In the genomic region with DNA sequence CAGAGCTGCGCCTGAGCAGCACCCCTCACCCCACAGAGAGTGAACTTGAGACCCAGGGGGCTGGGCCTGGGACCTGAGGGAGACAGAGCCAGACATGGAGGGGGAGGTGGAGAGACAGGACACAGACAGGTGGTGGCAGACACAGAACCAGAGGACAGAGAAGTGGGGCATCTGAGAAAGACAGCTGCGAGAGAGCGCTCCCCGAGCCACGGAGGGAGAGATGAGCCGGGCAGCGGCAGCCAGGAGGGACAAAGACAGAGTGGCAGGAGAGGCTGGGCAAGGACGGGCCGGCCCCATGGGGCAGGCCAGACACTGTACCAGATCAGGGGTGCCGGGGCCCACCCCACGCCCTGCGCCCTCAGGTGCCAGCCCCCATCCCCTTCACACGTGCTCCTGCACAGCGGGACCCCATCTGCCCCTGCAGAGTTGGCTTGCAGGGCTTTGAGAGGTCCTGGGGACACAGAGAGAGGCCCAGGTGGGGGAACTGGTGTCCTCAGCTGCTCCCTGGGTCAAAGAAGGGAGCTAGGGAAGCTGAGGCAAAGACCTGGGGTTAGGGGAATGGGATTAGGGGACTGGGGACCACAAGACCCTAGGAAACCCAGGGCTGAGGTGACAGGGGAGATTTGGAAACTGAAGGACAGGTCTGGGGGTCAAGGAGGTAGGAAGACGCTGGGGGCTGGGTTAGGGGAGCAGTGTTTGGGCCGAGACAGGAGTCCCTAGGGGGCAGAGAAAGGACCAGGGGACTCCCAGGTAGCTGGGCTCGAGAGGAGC, we compare ENCODE assay signal across 7 cellular contexts. TPM values are rescaled to one million over a fixed set of nuclear protein-coding genes. Genes with fewer than 3 reads are reported as not detected.
DNase-seq lines count a peak whose midpoint lies in the region; ATAC-seq and TF ChIP-seq lines count a peak whose summit lies in the region.
"Had no signal": no experiment of that assay in that cellular context is flagged by ENCODE, and none has a peak within 500 bp of the region (broad histone marks: within the 10 kb centered on the region; RNA-seq: fewer than 3 reads in every experiment).

No MANE protein-coding gene starts in this region.

- peak in 4 of 8 donors; percentile 10 to 34 (median 22) for ATAC-seq in heart right ventricle

- H3K36me3 ChIP-seq in heart right ventricle (peaks cover 0 to 13% (median 0%) of the 10 kb centered on the region in 9 donors), stomach smooth muscle (ENCODE audit: control insufficient read depth in 2 of 2, insufficient read depth in 2 of 2, low read length in 2 of 2) (peaks cover 0 to 6% of the 10 kb centered on the region in 2 donors)
- H3K36me3 ChIP-seq: right lobe of liver had no signal

- intact Hi-C loops in heart right ventricle (cut with DNase I): loop anchor here in 8 of 10 donors (5.0 to 10.0 kb wide), 7 partner anchors 43 to 355 kb away; partner anchors contain the start of genes S100PBP (in 3 of the 8), YARS1 (in 3 of the 8) and AZIN2 (in 1 of the 8)

- DNase-seq in T-helper 1 cell (no peak), heart right ventricle (no peak), NCI-H2196 treated with DMSO at 0.1 percent for 48 hours (lab: John Stamatoyannopoulos, UW; ENCODE audit: unreplicated experiment) (no peak), NCI-H1694 (lab: John Stamatoyannopoulos, UW) (no peak)

- H3K9me3 Mint-ChIP-seq in T-helper 1 cell treated with Interleukin-12 subunit alpha and Interleukin-12 subunit beta and Interleukin-4 antibody, amounts not matched to agents 30 μg/mL and 1 μg/mL, for 36 hours: no peaks in the 10 kb centered on the region

- 53% methylated on average over 16 to 17 of the region's 17 CpGs for WGBS in heart right ventricle, 2 donors

- H3K4me3 Mint-ChIP-seq in T-helper 1 cell treated with Interleukin-12 subunit alpha and Interleukin-12 subunit beta and Interleukin-4 antibody, amounts not matched to agents 30 μg/mL and 1 μg/mL, for 36 hours: peak overlapping the region; percentile 65

- H3K36me3 Mint-ChIP-seq in T-helper 1 cell treated with Interleukin-12 subunit alpha and Interleukin-12 subunit beta and Interleukin-4 antibody, amounts not matched to agents 30 μg/mL and 1 μg/mL, for 36 hours (ENCODE audit: low read depth): peaks cover 21% of the 10 kb centered on the region

- H3K4me3 ChIP-seq in heart right ventricle (peak overlapping the region; percentile 35 to 57 (median 46)), stomach smooth muscle (ENCODE audit: low read length in 2 of 2) (peak overlapping the region; percentile 54 to 73)

- H3K27me3 ChIP-seq in heart right ventricle (peaks cover 0 to 42% (median 0%) of the 10 kb centered on the region in 7 donors), stomach smooth muscle (ENCODE audit: control insufficient read depth in 1 of 2, insufficient read depth in 2 of 2, low read length in 2 of 2) (no peaks in the 10 kb centered on the region)
- H3K27me3 ChIP-seq: right lobe of liver had no signal

- H3K27ac ChIP-seq in heart right ventricle (peak overlapping the region in 8 of 10 donors; percentile 12 to 76 (median 52)), stomach smooth muscle (ENCODE audit: low read length) (no peak overlapping the region)
- H3K27ac ChIP-seq: right lobe of liver had no signal

- H3K4me1 Mint-ChIP-seq in T-helper 1 cell treated with Interleukin-12 subunit alpha and Interleukin-12 subunit beta and Interleukin-4 antibody, amounts not matched to agents 30 μg/mL and 1 μg/mL, for 36 hours (ENCODE audit: low read depth): peaks cover 15% of the 10 kb centered on the region

- no peaks in the 10 kb centered on the region for H3K9me3 ChIP-seq in heart right ventricle
- no peaks in the 10 kb centered on the region for H3K9me3 ChIP-seq in stomach smooth muscle (ENCODE audit: control insufficient read depth in 2 of 2, low read length in 2 of 2)
- H3K9me3 ChIP-seq: right lobe of liver had no signal

- H3K9ac ChIP-seq in stomach smooth muscle (ENCODE audit: low read length in 2 of 2): peak overlapping the region; percentile 13 to 76

- peak overlapping the region; percentile 9 for H3K27ac Mint-ChIP-seq in T-helper 1 cell treated with Interleukin-12 subunit alpha and Interleukin-12 subunit beta and Interleukin-4 antibody, amounts not matched to agents 30 μg/mL and 1 μg/mL, for 36 hours

- TF ChIP-seq CTCF in heart right ventricle (IDR thresholded peaks at IDR 0.05): no peak

- peaks cover 4 to 51% (median 32%) of the 10 kb centered on the region in 9 donors for H3K4me1 ChIP-seq in heart right ventricle
- H3K4me1 ChIP-seq in stomach smooth muscle (ENCODE audit: control insufficient read depth, insufficient read depth, low read length): peaks cover 30% of the 10 kb centered on the region

- peaks cover 47% of the 10 kb centered on the region for H3K27me3 Mint-ChIP-seq in T-helper 1 cell treated with Interleukin-12 subunit alpha and Interleukin-12 subunit beta and Interleukin-4 antibody, amounts not matched to agents 30 μg/mL and 1 μg/mL, for 36 hours (ENCODE audit: low read depth)

RNA-seq across cellular contexts. Expression of gene FNDC5, which starts 0.7 kb away (rescaled TPM):
- total RNA-seq in heart right ventricle: 100 to 1,000 TPM in 2 of 10 donors, 10 to 100 TPM in 8; 44.7 to 130 (median 73.5) TPM
- 10 to 100 TPM; 12.4 to 75.1 TPM for polyA plus RNA-seq in heart right ventricle

RNA-seq across cellular contexts. Expression of gene HPCA, which starts 16.3 kb away (rescaled TPM):
- total RNA-seq in heart right ventricle: not detected
- polyA plus RNA-seq in heart right ventricle: not detected
- total RNA-seq: right lobe of liver had no signal

RNA-seq across cellular contexts. Expression of gene TMEM54, which starts 31.2 kb away (rescaled TPM):
- 10 to 100 TPM in 7 of 10 donors, 1 to 10 TPM in 3; 4.5 to 22.5 (median 10.8) TPM for total RNA-seq in heart right ventricle
- polyA plus RNA-seq in heart right ventricle: 10 to 100 TPM in 1 of 2 donors, 1 to 10 TPM in 1; 8.4 to 18.2 TPM

RNA-seq across cellular contexts. Expression of gene S100PBP, which starts 52.6 kb away (rescaled TPM):
- total RNA-seq in heart right ventricle: 10 to 100 TPM in 8 of 10 donors, 1 to 10 TPM in 2; 9.2 to 18.0 (median 11.5) TPM
- polyA plus RNA-seq in heart right ventricle: 10 to 100 TPM in 1 of 2 donors, 1 to 10 TPM in 1; 3.7 to 19.2 TPM

RNA-seq across cellular contexts. Expression of gene YARS1, which starts 52.9 kb away (rescaled TPM):
- 10 to 100 TPM; 26.2 to 48.5 (median 31.0) TPM for total RNA-seq in heart right ventricle
- polyA plus RNA-seq in heart right ventricle: 10 to 100 TPM; 20.5 to 48.5 TPM
